9 cellular contexts compared by ENCODE assay signal in genomic region chr2:171072164-171072563, GRCh38.
"Had no signal": no experiment of that assay in that cellular context is flagged by ENCODE, and none has a peak within 500 bp of the region (broad histone marks: within the 10 kb centered on the region; RNA-seq: fewer than 3 reads in every experiment).

No MANE protein-coding gene starts in this region.

- H3K9ac ChIP-seq: GM23248 had no signal

- H3K4me3 ChIP-seq: GM23248, HAP-1 had no signal

- DNase-seq: GM23248, GOT3, H7, HFFc6, KG1 had no signal

- FAIRE-seq: HepG2 had no signal

- H3K4me1 ChIP-seq: HAP-1 had no signal

- H3K9me3 ChIP-seq: HAP-1 had no signal

- ATAC-seq: HCT116, HepG2 had no signal

- H3K27ac ChIP-seq: GM23248, HL-60 had no signal
